Comparison of ENCODE assay signal across 8 cellular contexts in genomic region chr11:818396-819128, GRCh38. TPM values are rescaled to one million over a fixed set of nuclear protein-coding genes. Genes with fewer than 3 reads are reported as not detected.
DNase-seq lines count a peak whose midpoint lies in the region; ATAC-seq and TF ChIP-seq lines count a peak whose summit lies in the region.

Gene PNPLA2 (plus strand): TSS chr11:818914. CDS start chr11:819719, 805 bp downstream.

- H3K36me3 Mint-ChIP-seq in naive thymus-derived CD4-positive, alpha-beta T cell = peaks cover 0 to 3% (median 0%) of the 10 kb centered on the region in 5 donors

- in situ Hi-C loops in Panc1 (cut with HindIII; ENCODE audit: low pct_unique_long_range_greater_than_20kb, low sequenced_read_pairs) = no loop called here

- DNase-seq in GM06990 (ENCODE audit: extremely low read depth, insufficient read length) = no peak
- no peak for DNase-seq in Panc1 (ENCODE audit: low read depth, low spot score)
- no peak for DNase-seq in epithelial cell of prostate (ENCODE audit: low read depth, low spot score)
- DNase-seq in naive thymus-derived CD4-positive, alpha-beta T cell = no peak
- no peak for DNase-seq in NCI-H2227 treated with DMSO at 0.1 percent for 48 hours (lab: John Stamatoyannopoulos, UW)
- no peak for DNase-seq in DMS79 treated with DMSO at 0.1 percent for 48 hours (lab: John Stamatoyannopoulos, UW)
- no peak for DNase-seq in GM19238 (ENCODE audit: insufficient read length, low spot score)

- H3K27me3 Mint-ChIP-seq in naive thymus-derived CD4-positive, alpha-beta T cell = no peaks in the 10 kb centered on the region

- intact Hi-C loops in Panc1 (cut with micrococcal nuclease; ENCODE audit: unreplicated experiment) = no loop called here
- intact Hi-C loops in naive thymus-derived CD4-positive, alpha-beta T cell (cut with micrococcal nuclease) = loop anchor here (1.0 kb wide), 6 partner anchors 9 to 312 kb away; partner anchors contain the start of genes RPLP2 (in 2 of the 2), PIDD1 (in 1 of the 2), POLR2L (in 1 of the 2) and SLC25A22 (in 1 of the 2)

- TF ChIP-seq CTCF in GM06990 (IDR thresholded peaks at IDR 0.05; ENCODE audit: insufficient read depth, low read length, poor library complexity, severe bottlenecking) (no peak), Panc1 (IDR thresholded peaks at IDR 0.05) (no peak)

- H3K27ac ChIP-seq in Panc1 (ENCODE audit: low read length) (peak within 1 kb of the TSS; percentile 76), epithelial cell of prostate (peak within 1 kb of the TSS; percentile 92)
- H3K27ac ChIP-seq in naive thymus-derived CD4-positive, alpha-beta T cell (ENCODE audit: low read depth, low read length) = peak within 1 kb of the TSS; percentile 91

- H3K4me1 ChIP-seq in Panc1 (ENCODE audit: control insufficient read depth, insufficient read depth, low read length) = peaks cover 37% of the 10 kb centered on the region
- peaks cover 12 to 15% of the 10 kb centered on the region in 2 donors for H3K4me1 ChIP-seq in naive thymus-derived CD4-positive, alpha-beta T cell (ENCODE audit: control insufficient read depth in 2 of 2, insufficient read depth in 2 of 2, low read length in 2 of 2)

- H3K27ac Mint-ChIP-seq in naive thymus-derived CD4-positive, alpha-beta T cell = peak within 1 kb of the TSS in 8 of 9 donors; percentile 67 to 93 (median 86)

- ATAC-seq in Panc1 (no peak), HG02623 (IDR thresholded peaks at IDR 0.05; ENCODE audit: unreplicated experiment) (no peak)
- ATAC-seq in naive thymus-derived CD4-positive, alpha-beta T cell = no peak

- POLR2A ChIA-PET in Panc1 (lab: Charles Lee) = interaction anchor here (0.6 to 1.9 kb wide), 5 partner anchors 8 to 267 kb away, joined by 4 to 11 read pairs (median 7); partner anchors contain the start of gene CRACR2B
- POLR2A ChIA-PET in naive thymus-derived CD4-positive, alpha-beta T cell (lab: Charles Lee) = interaction anchor here (0.7 to 5.1 kb wide), 18 partner anchors 7 to 611 kb away, joined by 3 to 79 read pairs (median 7); partner anchors contain the start of genes BET1L, CD151, CRACR2B and DEAF1

- H3K27me3 ChIP-seq in GM06990 (replicated peaks; ENCODE audit: control insufficient read depth, insufficient read depth, low read length) (no peaks in the 10 kb centered on the region), Panc1 (ENCODE audit: control insufficient read depth, insufficient read depth, low read length) (no peaks in the 10 kb centered on the region)
- H3K27me3 ChIP-seq in naive thymus-derived CD4-positive, alpha-beta T cell (ENCODE audit: control insufficient read depth in 2 of 2, insufficient read depth in 2 of 2, low read length in 2 of 2) = no peaks in the 10 kb centered on the region

- no peaks in the 10 kb centered on the region for H3K9me3 ChIP-seq in Panc1 (ENCODE audit: control insufficient read depth, insufficient read depth, low read depth, low read length)
- no peaks in the 10 kb centered on the region for H3K9me3 ChIP-seq in naive thymus-derived CD4-positive, alpha-beta T cell (ENCODE audit: control insufficient read depth in 2 of 3, low read length in 3 of 3)

- H3K4me1 Mint-ChIP-seq in naive thymus-derived CD4-positive, alpha-beta T cell = peaks cover 0 to 24% (median 13%) of the 10 kb centered on the region in 7 donors

- H3K4me3 ChIP-seq in GM06990 (replicated peaks; ENCODE audit: low read depth, low read length) (peak within 1 kb of the TSS; percentile 82), Panc1 (ENCODE audit: low read depth in 2 of 2, low read length in 2 of 2) (peak within 1 kb of the TSS; percentile 80 to 88)
- H3K4me3 ChIP-seq in naive thymus-derived CD4-positive, alpha-beta T cell (ENCODE audit: low read length) = peak within 1 kb of the TSS; percentile 86

- no TSS peak for BruUV-seq in Panc1 (replicated peaks; lab: Mats Ljungman, UMichigan)

- CTCF ChIA-PET in Panc1 (lab: Charles Lee) = interaction anchor here (1.2 kb wide), 2 partner anchors 9 to 10 kb away, joined by 3 read pairs; partner anchors contain the start of gene RPLP2
- CTCF ChIA-PET in naive thymus-derived CD4-positive, alpha-beta T cell (lab: Charles Lee) = interaction anchor here (0.5 to 1.2 kb wide), 5 partner anchors 12 to 611 kb away, joined by 3 to 6 read pairs (median 3); partner anchors contain the start of genes BET1L and RIC8A

- H3K9me3 Mint-ChIP-seq in naive thymus-derived CD4-positive, alpha-beta T cell = no peaks in the 10 kb centered on the region

- H3K36me3 ChIP-seq in GM06990 (ENCODE audit: control insufficient read depth, insufficient read depth, low read length) (peaks cover 10% of the 10 kb centered on the region), Panc1 (ENCODE audit: control insufficient read depth, insufficient read depth, low read length) (0 out of 2 replicates have a peak, but pooled peaks cover 1% of the 10 kb centered on the region)
- peaks cover 0 to 38% (median 0%) of the 10 kb centered on the region in 3 experiments for H3K36me3 ChIP-seq in naive thymus-derived CD4-positive, alpha-beta T cell (ENCODE audit: control insufficient read depth in 2 of 3, insufficient read depth in 3 of 3, low read length in 3 of 3)

- peak within 1 kb of the TSS; percentile 82 to 92 (median 86) for H3K4me3 Mint-ChIP-seq in naive thymus-derived CD4-positive, alpha-beta T cell

RNA-seq across cellular contexts. Expression of gene PNPLA2, which starts in this region (rescaled TPM):
- total RNA-seq in Panc1 (2021; ENCODE audit: unreplicated experiment) = 244 TPM
- polyA plus RNA-seq in Panc1 (2012; ENCODE audit: insufficient read length) = 377 TPM
- total RNA-seq in naive thymus-derived CD4-positive, alpha-beta T cell = 100 to 1,000 TPM in 4 of 5 experiments, 10 to 100 TPM in 1; 60.1 to 237 (median 205) TPM
- 10 to 100 TPM; 26.0 to 40.4 TPM for polyA plus RNA-seq in naive thymus-derived CD4-positive, alpha-beta T cell
